In the genomic region with DNA sequence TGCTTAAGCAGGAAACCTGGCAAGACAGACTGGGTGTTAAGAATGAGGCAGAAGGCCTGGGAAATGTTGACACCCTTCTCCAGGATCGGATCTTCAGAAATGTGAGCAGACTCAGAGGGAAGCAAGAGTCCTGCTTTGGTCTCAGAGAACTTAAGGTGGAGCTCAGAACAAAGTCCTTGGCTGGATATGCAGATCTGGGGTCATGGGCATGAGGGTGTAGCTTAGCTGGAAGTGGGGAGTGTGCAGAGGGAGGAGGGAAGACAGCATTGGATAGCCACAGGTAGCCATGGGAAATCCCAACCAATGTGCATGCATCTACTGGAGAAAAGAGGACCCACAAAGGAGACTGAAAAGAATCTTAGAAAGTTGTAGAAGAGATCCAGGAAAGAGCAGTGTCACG, we compare ENCODE assay signal across 29 cellular contexts.
"Had no signal": no experiment of that assay in that cellular context is flagged by ENCODE, and none has a peak within 500 bp of the region (broad histone marks: within the 10 kb centered on the region; RNA-seq: fewer than 3 reads in every experiment).

No MANE protein-coding gene starts in this region.

- H3K36me3 Mint-ChIP-seq: activated CD4-positive, alpha-beta memory T cell treated with anti-CD3 and anti-CD28 coated beads for 36 hours; activated naive CD4-positive, alpha-beta T cell treated with anti-CD3 and anti-CD28 coated beads, Interleukin-2, amount 50 U/mL, for 72 hours had no signal

- ATAC-seq: activated CD4-positive, alpha-beta T cell treated with anti-CD3 and anti-CD28 coated beads for 36 hours; activated naive CD4-positive, alpha-beta T cell treated with anti-CD3 and anti-CD28 coated beads, Interleukin-2, amount 50 U/mL, for 72 hours; activated T-cell treated with anti-CD3 and anti-CD28 coated beads, Interleukin-2, amount 50 U/mL, for 4 hours; body of pancreas had no signal

- H3K27me3 Mint-ChIP-seq: activated CD4-positive, alpha-beta memory T cell treated with anti-CD3 and anti-CD28 coated beads for 36 hours; activated CD4-positive, alpha-beta T cell treated with anti-CD3 and anti-CD28 coated beads for 36 hours had no signal

- H3K27ac Mint-ChIP-seq: activated CD4-positive, alpha-beta memory T cell treated with anti-CD3 and anti-CD28 coated beads for 36 hours; activated CD4-positive, alpha-beta T cell treated with anti-CD3 and anti-CD28 coated beads for 36 hours; activated CD4-positive, alpha-beta T cell treated with anti-CD3 and anti-CD28 coated beads, Interleukin-2, amount 10 ng/mL, durations not matched to agents 7 days and 5 days; activated naive CD4-positive, alpha-beta T cell treated with anti-CD3 and anti-CD28 coated beads for 36 hours; activated naive CD4-positive, alpha-beta T cell treated with anti-CD3 and anti-CD28 coated beads, Interleukin-2, amount 50 U/mL, for 72 hours; activated T-helper 1 cell treated with anti-CD3 and anti-CD28 coated beads, Interleukin-12 subunit alpha, Interleukin-12 subunit beta, Interleukin-2, Interleukin-4 antibody, amounts not matched to agents 30 ng/mL and 10 ng/mL and 1 ng/mL, durations not matched to agents 14 hours and 24 hours and 36 hours; T-helper 1 cell treated with Interleukin-12 subunit alpha and Interleukin-12 subunit beta and Interleukin-4 antibody, amounts not matched to agents 30 μg/mL and 1 μg/mL, for 36 hours; T-helper 2 cell treated with Interferon-gamma antibody and Interleukin-4, amounts not matched to agents 5 μg/mL and 100 μg/mL, for 36 hours had no signal

- H3K4me3 Mint-ChIP-seq: activated CD4-positive, alpha-beta memory T cell treated with anti-CD3 and anti-CD28 coated beads for 36 hours; activated CD4-positive, alpha-beta T cell treated with anti-CD3 and anti-CD28 coated beads for 36 hours; activated CD4-positive, alpha-beta T cell treated with anti-CD3 and anti-CD28 coated beads, Interleukin-2, amount 10 ng/mL, durations not matched to agents 7 days and 5 days; activated naive CD4-positive, alpha-beta T cell treated with anti-CD3 and anti-CD28 coated beads for 36 hours; activated T-cell treated with anti-CD3 and anti-CD28 coated beads, Interleukin-2, amount 50 U/mL, for 4 hours; activated T-helper 1 cell treated with anti-CD3 and anti-CD28 coated beads, Interleukin-12 subunit alpha, Interleukin-12 subunit beta, Interleukin-2, Interleukin-4 antibody, amounts not matched to agents 30 ng/mL and 10 ng/mL and 1 ng/mL, durations not matched to agents 14 hours and 24 hours and 36 hours; T-helper 1 cell treated with Interleukin-12 subunit alpha and Interleukin-12 subunit beta and Interleukin-4 antibody, amounts not matched to agents 30 μg/mL and 1 μg/mL, for 36 hours; T-helper 2 cell treated with Interferon-gamma antibody and Interleukin-4, amounts not matched to agents 5 μg/mL and 100 μg/mL, for 36 hours had no signal

- DNase-seq: activated CD4-positive, alpha-beta memory T cell treated with anti-CD3 and anti-CD28 coated beads for 36 hours; activated CD4-positive, alpha-beta T cell treated with anti-CD3 and anti-CD28 coated beads for 36 hours; activated CD4-positive, alpha-beta T cell treated with anti-CD3 and anti-CD28 coated beads, Interleukin-2, amount 10 ng/mL, durations not matched to agents 7 days and 5 days; activated CD8-positive, alpha-beta memory T cell treated with anti-CD3 and anti-CD28 coated beads, Interleukin-2, amount 50 U/mL, for 4 hours; activated gamma-delta T cell treated with Interleukin-2 at 50 U/mL for 16 hours; activated naive CD4-positive, alpha-beta T cell treated with anti-CD3 and anti-CD28 coated beads for 36 hours; activated T-cell treated with anti-CD3 and anti-CD28 coated beads for 4 hours; activated T-cell treated with anti-CD3 and anti-CD28 coated beads, Interleukin-2, amount 50 U/mL, for 4 hours; adrenal gland; body of pancreas; Kasumi-1; KG1; MG63; MV-4-11; NCI-H1092; NCI-H1436 treated with DMSO at 0.1 percent for 48 hours; NCI-H1694 treated with DMSO at 0.1 percent for 48 hours; NCI-H2029; NCI-H345; NCI-H526; NCI-H748 treated with DMSO at 0.1 percent for 48 hours; NK-92 treated with Interleukin-12 subunit alpha and Interleukin-12 subunit beta, amount 100 ng/mL, for 24 hours; PC-9; Right ventricle myocardium superior; SK-N-SH had no signal

- H3K4me1 Mint-ChIP-seq: activated CD4-positive, alpha-beta T cell treated with anti-CD3 and anti-CD28 coated beads for 36 hours; activated CD4-positive, alpha-beta T cell treated with anti-CD3 and anti-CD28 coated beads, Interleukin-2, amount 10 ng/mL, durations not matched to agents 7 days and 5 days had no signal

- H3K9me3 Mint-ChIP-seq: activated CD4-positive, alpha-beta memory T cell treated with anti-CD3 and anti-CD28 coated beads for 36 hours; activated CD4-positive, alpha-beta T cell treated with anti-CD3 and anti-CD28 coated beads, Interleukin-2, amount 10 ng/mL, durations not matched to agents 7 days and 5 days; activated naive CD4-positive, alpha-beta T cell treated with anti-CD3 and anti-CD28 coated beads for 36 hours; activated naive CD4-positive, alpha-beta T cell treated with anti-CD3 and anti-CD28 coated beads, Interleukin-2, amount 50 U/mL, for 72 hours; activated T-cell treated with anti-CD3 and anti-CD28 coated beads, Interleukin-2, amount 50 U/mL, for 4 hours; activated T-helper 1 cell treated with anti-CD3 and anti-CD28 coated beads, Interleukin-12 subunit alpha, Interleukin-12 subunit beta, Interleukin-2, Interleukin-4 antibody, amounts not matched to agents 30 ng/mL and 10 ng/mL and 1 ng/mL, durations not matched to agents 14 hours and 24 hours and 36 hours; T-helper 1 cell treated with Interleukin-12 subunit alpha and Interleukin-12 subunit beta and Interleukin-4 antibody, amounts not matched to agents 30 μg/mL and 1 μg/mL, for 36 hours; T-helper 2 cell treated with Interferon-gamma antibody and Interleukin-4, amounts not matched to agents 5 μg/mL and 100 μg/mL, for 36 hours had no signal
